2 cellular contexts compared by ENCODE assay signal in the genomic region with DNA sequence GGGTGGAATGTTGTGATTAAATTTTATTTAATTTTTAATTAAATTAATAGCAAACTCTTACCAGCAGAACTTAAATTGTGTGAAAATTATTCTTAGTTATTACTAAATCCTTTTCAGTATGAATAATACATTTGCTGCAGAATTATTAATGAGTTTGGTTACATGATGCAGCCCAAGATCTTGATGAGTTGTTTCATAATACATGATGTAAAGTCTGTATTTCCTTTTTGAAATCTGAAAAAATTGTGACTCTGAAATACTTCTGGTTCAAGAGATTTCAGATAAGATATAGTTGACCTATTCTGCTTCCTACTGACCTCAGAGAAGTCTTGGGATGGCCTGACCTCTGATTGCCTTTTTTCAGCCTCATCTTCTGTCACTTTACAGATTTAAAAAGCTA.
TF ChIP-seq lines count a peak whose summit lies in the region.

No MANE protein-coding gene starts in this region.

TF ChIP-seq in A549, 52 proteins besides CTCF, POLR2A, EP300 and RAD21:
- TF ChIP-seq, protein P1, sequence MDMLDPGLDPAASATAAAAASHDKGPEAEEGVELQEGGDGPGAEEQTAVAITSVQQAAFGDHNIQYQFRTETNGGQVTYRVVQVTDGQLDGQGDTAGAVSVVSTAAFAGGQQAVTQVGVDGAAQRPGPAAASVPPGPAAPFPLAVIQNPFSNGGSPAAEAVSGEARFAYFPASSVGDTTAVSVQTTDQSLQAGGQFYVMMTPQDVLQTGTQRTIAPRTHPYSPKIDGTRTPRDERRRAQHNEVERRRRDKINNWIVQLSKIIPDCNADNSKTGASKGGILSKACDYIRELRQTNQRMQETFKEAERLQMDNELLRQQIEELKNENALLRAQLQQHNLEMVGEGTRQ (IDR thresholded peaks at IDR 0.05): no peak
- no peak for TF ChIP-seq KDM5A (IDR thresholded peaks at IDR 0.05)
TF ChIP-seq in A549: peak in this region for 0.

TF ChIP-seq in HCT116, 20 proteins besides CTCF, POLR2A, EP300 and RAD21:
- TF ChIP-seq TCF7L2 (IDR thresholded peaks at IDR 0.05; ENCODE audit: borderline replicate concordance, extremely low read depth, insufficient read depth, insufficient read length) (no peak), FOSL1 (IDR thresholded peaks at IDR 0.05; ENCODE audit: low read depth) (no peak), EZH2 (IDR thresholded peaks at IDR 0.05) (no peak), EGR1 (IDR thresholded peaks at IDR 0.05; ENCODE audit: low read depth) (no peak)
